In the genomic region with DNA sequence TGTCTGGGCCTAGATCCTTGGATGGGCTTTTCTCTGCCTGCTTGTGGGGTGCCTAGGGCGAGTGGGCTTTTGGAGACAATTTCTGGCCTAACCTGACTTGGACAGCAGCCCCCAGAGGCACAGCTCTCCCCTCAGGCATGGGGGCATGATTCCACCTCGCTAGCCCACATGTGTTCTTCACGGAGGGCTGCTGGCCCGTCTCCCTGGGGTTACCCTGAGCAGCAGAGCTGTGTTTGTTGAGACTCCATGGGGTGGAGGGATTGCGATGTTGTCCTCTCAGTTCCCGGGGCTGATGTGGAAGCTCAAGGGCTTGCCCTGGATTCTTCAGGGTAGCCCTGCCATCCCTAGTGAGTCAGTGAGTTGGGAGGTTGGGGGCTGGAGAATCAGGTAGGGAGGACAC, we compare ENCODE assay signal across 14 cellular contexts. TPM values are rescaled to one million over a fixed set of nuclear protein-coding genes. Genes with fewer than 3 reads are reported as not detected.
DNase-seq lines count a peak whose midpoint lies in the region; TF ChIP-seq lines count a peak whose summit lies in the region.
"Had no signal": no experiment of that assay in that cellular context is flagged by ENCODE, and none has a peak within 500 bp of the region (broad histone marks: within the 10 kb centered on the region; RNA-seq: fewer than 3 reads in every experiment).

No MANE protein-coding gene starts in this region.

- no peaks in the 10 kb centered on the region for H3K79me2 ChIP-seq in osteoblast (ENCODE audit: insufficient read depth, low read length)

- no peaks in the 10 kb centered on the region for H3K27me3 ChIP-seq in osteoblast (ENCODE audit: insufficient read depth, low read length)
- H3K27me3 ChIP-seq: SJSA1 had no signal

- DNase-seq in osteoblast (ENCODE audit: insufficient read length, low spot score, missing footprints) = peak; percentile 37
- DNase-seq in NCI-H69 (lab: John Stamatoyannopoulos, UW) = no peak
- DNase-seq in immature natural killer cell = no peak
- DNase-seq in NCI-H345 treated with DMSO at 0.1 percent for 48 hours (lab: John Stamatoyannopoulos, UW; ENCODE audit: unreplicated experiment) = no peak
- DNase-seq: CD4-positive, alpha-beta memory T cell; DMS53; NCI-H1417; NCI-H187 treated with DMSO at 0.1 percent for 48 hours; NCI-H446 had no signal

- no peaks in the 10 kb centered on the region for H3K9me3 ChIP-seq in osteoblast (ENCODE audit: low read depth, low read length)
- H3K9me3 ChIP-seq: SJSA1 had no signal

- peaks cover 7% of the 10 kb centered on the region for H3K4me1 ChIP-seq in osteoblast (ENCODE audit: insufficient read depth, low read length)

- H3K36me3 ChIP-seq in osteoblast (ENCODE audit: insufficient read depth, low read length) = no peaks in the 10 kb centered on the region
- H3K36me3 ChIP-seq: SJSA1 had no signal

- no peak overlapping the region for H3K27ac Mint-ChIP-seq in immature natural killer cell

- no peaks in the 10 kb centered on the region for H3K36me3 Mint-ChIP-seq in immature natural killer cell
- H3K36me3 Mint-ChIP-seq: CD4-positive, alpha-beta memory T cell had no signal

- no peak overlapping the region for H3K4me3 Mint-ChIP-seq in immature natural killer cell
- H3K4me3 Mint-ChIP-seq: CD4-positive, alpha-beta memory T cell had no signal

- no peak overlapping the region for H3K4me3 ChIP-seq in osteoblast (ENCODE audit: insufficient read depth, low read length)
- H3K4me3 ChIP-seq: PC-9, SJSA1 had no signal

- H3K4me2 ChIP-seq in osteoblast (ENCODE audit: insufficient read depth, low read length) = no peak overlapping the region
- H3K4me2 ChIP-seq: KMS-11, PC-9 had no signal

- H3K27me3 Mint-ChIP-seq in immature natural killer cell (ENCODE audit: low read depth in 3 of 3) = peaks cover 0 to 2% (median 2%) of the 10 kb centered on the region in 3 donors
- H3K27me3 Mint-ChIP-seq: CD4-positive, alpha-beta memory T cell had no signal

- H3K27ac ChIP-seq in C4-2B = peak overlapping the region; percentile 97
- H3K27ac ChIP-seq in VCaP = peak overlapping the region; percentile 94
- no peak overlapping the region for H3K27ac ChIP-seq in osteoblast (ENCODE audit: low read depth, low read length)
- H3K27ac ChIP-seq: KMS-11, PC-9, SJSA1 had no signal

- no peak for TF ChIP-seq CTCF in C4-2B (conservative IDR thresholded peaks at IDR 0.05)
- no peak for TF ChIP-seq CTCF in VCaP (conservative IDR thresholded peaks at IDR 0.05)
- TF ChIP-seq CTCF in osteoblast (IDR thresholded peaks at IDR 0.05; ENCODE audit: extremely low read depth, low read depth, low read length) = no peak

- H2AFZ ChIP-seq in osteoblast (ENCODE audit: low read length) = no peak overlapping the region
- H2AFZ ChIP-seq: PC-9 had no signal

- H3K4me1 Mint-ChIP-seq in immature natural killer cell = peaks cover 12 to 19% of the 10 kb centered on the region in 2 donors

- H3K9me3 Mint-ChIP-seq in immature natural killer cell = no peaks in the 10 kb centered on the region
- H3K9me3 Mint-ChIP-seq: CD4-positive, alpha-beta memory T cell had no signal

- H4K20me1 ChIP-seq in osteoblast (ENCODE audit: insufficient read depth, low read length) = no peaks in the 10 kb centered on the region

RNA-seq across cellular contexts. Expression of a gene that starts 2.4 kb away (rescaled TPM):
- total RNA-seq in osteoblast = 5.1 and 8.5 TPM in 2 replicates
- 1 to 10 TPM; 2.1 to 2.9 (median 2.7) TPM for polyA plus RNA-seq in immature natural killer cell

RNA-seq across cellular contexts. Expression of a gene that starts 7.8 kb away (rescaled TPM):
- total RNA-seq in osteoblast = 0.36 and 0.59 TPM in 2 replicates
- 1 to 10 TPM in 2 of 3 donors, not detected in 1; 1.2 to 4.8 TPM for polyA plus RNA-seq in immature natural killer cell

RNA-seq across cellular contexts. Expression of a gene that starts 39.4 kb away (rescaled TPM):
- 51.9 and 57.5 TPM in 2 replicates for total RNA-seq in osteoblast
- polyA plus RNA-seq in immature natural killer cell = 100 to 1,000 TPM in 2 of 3 donors, 10 to 100 TPM in 1; 56.6 to 116 (median 113) TPM

RNA-seq across cellular contexts. Expression of a gene that starts 40.3 kb away (rescaled TPM):
- 146 and 155 TPM in 2 replicates for total RNA-seq in osteoblast
- 10 to 100 TPM; 41.1 to 65.1 (median 64.1) TPM for polyA plus RNA-seq in immature natural killer cell
